ENCODE assay signal across 12 cellular contexts in genomic region chr9:16728128-16728505, GRCh38.
A peak's percentile ranks its signal among the peaks of the same experiment; 100 is the strongest.
DNase-seq lines count a peak whose midpoint lies in the region; ATAC-seq and TF ChIP-seq lines count a peak whose summit lies in the region.
"Had no signal": no experiment of that assay in that cellular context is flagged by ENCODE, and none has a peak within 500 bp of the region (broad histone marks: within the 10 kb centered on the region; RNA-seq: fewer than 3 reads in every experiment).

No MANE protein-coding gene starts in this region.

- intact Hi-C loops in PC-9 (cut with micrococcal nuclease; ENCODE audit: unreplicated experiment): loop anchor here (10.0 kb wide), 2 partner anchors 303 to 853 kb away; no protein-coding TSS in a partner anchor
- intact Hi-C loops in sigmoid colon (cut with DNase I): loop anchor here (5.0 kb wide), 3 partner anchors 76 to 196 kb away; no protein-coding TSS in a partner anchor
- intact Hi-C loops in CD14-positive monocyte (cut with micrococcal nuclease): no loop called here

- no peak overlapping the region for H3K27ac Mint-ChIP-seq in CD14-positive monocyte
- H3K27ac Mint-ChIP-seq: activated naive CD8-positive, alpha-beta T cell had no signal

- peak overlapping the region in 1 of 2 donors; percentile 42 for H3K4me3 Mint-ChIP-seq in CD14-positive monocyte

- H3F3A ChIP-seq in GM23248 (ENCODE audit: insufficient read depth): peaks cover 21% of the 10 kb centered on the region
- peaks cover 6% of the 10 kb centered on the region; the same call in 1 of the 2 replicates for H3F3A ChIP-seq in PC-9 (ENCODE audit: insufficient read depth, low read depth)

- ATAC-seq in gastroesophageal sphincter: no peak
- no peak for ATAC-seq in HG02623 (IDR thresholded peaks at IDR 0.05; ENCODE audit: unreplicated experiment)

- peak overlapping the region; percentile 91 for H3K4me2 ChIP-seq in GM23248 (ENCODE audit: unreplicated experiment)
- peak overlapping the region; percentile 98 for H3K4me2 ChIP-seq in PC-9

- no peak overlapping the region for H2AFZ ChIP-seq in GM23248
- H2AFZ ChIP-seq in PC-9: no peak overlapping the region
- H2AFZ ChIP-seq: parathyroid adenoma had no signal

- H4K20me1 ChIP-seq in GM23248 (ENCODE audit: insufficient read depth) (no peaks in the 10 kb centered on the region), PC-9 (ENCODE audit: insufficient read depth) (no peaks in the 10 kb centered on the region)

- in situ Hi-C loops in GM23248 (cut with MboI): no loop called here

- POLR2A ChIA-PET in PC-9 (lab: Charles Lee; ENCODE audit: unreplicated experiment): no interaction called here

- no peaks in the 10 kb centered on the region for H3K36me3 Mint-ChIP-seq in CD14-positive monocyte
- H3K36me3 Mint-ChIP-seq: activated naive CD8-positive, alpha-beta T cell had no signal

- peaks cover 9% of the 10 kb centered on the region for H3K4me1 Mint-ChIP-seq in CD14-positive monocyte

- peak overlapping the region; percentile 90 for H3K9ac ChIP-seq in GM23248
- H3K9ac ChIP-seq: parathyroid adenoma had no signal

- no peaks in the 10 kb centered on the region for H3K9me3 ChIP-seq in GM23248 (ENCODE audit: low read depth)
- no peaks in the 10 kb centered on the region for H3K9me3 ChIP-seq in PC-9 (ENCODE audit: insufficient read depth, low read depth)
- H3K9me3 ChIP-seq in gastroesophageal sphincter: no peaks in the 10 kb centered on the region
- no peaks in the 10 kb centered on the region for H3K9me3 ChIP-seq in sigmoid colon

- H3K4me1 ChIP-seq in GM23248 (ENCODE audit: insufficient read depth) (peaks cover 43% of the 10 kb centered on the region), PC-9 (replicated peaks; ENCODE audit: insufficient read depth) (peaks cover 27% of the 10 kb centered on the region), gastroesophageal sphincter (peaks cover 8 to 73% (median 9%) of the 10 kb centered on the region in 3 donors), sigmoid colon (peaks cover 0 to 84% (median 52%) of the 10 kb centered on the region in 4 donors)
- H3K4me1 ChIP-seq: parathyroid adenoma had no signal

- TF ChIP-seq CTCF in PC-9 (conservative IDR thresholded peaks at IDR 0.05) (no peak), gastroesophageal sphincter (IDR thresholded peaks at IDR 0.05) (no peak), sigmoid colon (IDR thresholded peaks at IDR 0.05) (no peak), CD14-positive monocyte (IDR thresholded peaks at IDR 0.05) (no peak)

- DNase-seq in GM23248 (peak; percentile 19), PC-9 (no peak), sigmoid colon (no peak), CD14-positive monocyte (ENCODE audit: low spot score) (no peak)
- DNase-seq in activated T-cell treated with anti-CD3 and anti-CD28 coated beads, Interleukin-2, amount 50 U/mL, for 1 hour: no peak
- DNase-seq in activated CD4-positive, alpha-beta T cell treated with anti-CD3 and anti-CD28 coated beads, Interleukin-2, amount 50 U/mL, for 1 hour: no peak
- DNase-seq: GDM1, NCI-H187 treated with DMSO at 0.1 percent for 48 hours had no signal

- 81 to 83% methylated on average over 4 of the region's 4 CpGs for WGBS in GM23248 (ENCODE audit: low coverage in 1 of 2, low lambda C conversion rate in 2 of 2, missing lambda C conversion rate in 2 of 2), 2 experiments
- whole genome bisulfite sequencing in gastroesophageal sphincter (ENCODE audit: low coverage in 1 of 2), 2 donors: 27 to 37% methylated on average over 2 of the region's 4 CpGs
- whole genome bisulfite sequencing in sigmoid colon, 2 donors: 80 to 85% methylated on average over 4 of the region's 4 CpGs

- no TSS peak for BruUV-seq in PC-9 (replicated peaks; lab: Mats Ljungman, UMichigan)

- TF ChIP-seq POLR2A in gastroesophageal sphincter (IDR thresholded peaks at IDR 0.05) (no peak), sigmoid colon (IDR thresholded peaks at IDR 0.05) (no peak)

- TF ChIP-seq EP300 in gastroesophageal sphincter (IDR thresholded peaks at IDR 0.05): no peak
- TF ChIP-seq EP300 in sigmoid colon (IDR thresholded peaks at IDR 0.05): no peak

- H3K9me3 Mint-ChIP-seq in CD14-positive monocyte: peaks cover 0 to 7% (median 2%) of the 10 kb centered on the region in 7 donors

- H3K27me3 ChIP-seq in GM23248 (replicated peaks; ENCODE audit: insufficient read depth) (no peaks in the 10 kb centered on the region), PC-9 (ENCODE audit: insufficient read depth, low read depth) (no peaks in the 10 kb centered on the region), gastroesophageal sphincter (no peaks in the 10 kb centered on the region), sigmoid colon (no peaks in the 10 kb centered on the region)

- H3K9me2 ChIP-seq in GM23248 (ENCODE audit: insufficient read depth) (no peaks in the 10 kb centered on the region), PC-9 (ENCODE audit: insufficient read depth) (no peaks in the 10 kb centered on the region)

- H3K36me3 ChIP-seq in GM23248 (ENCODE audit: low read depth): no peaks in the 10 kb centered on the region
- H3K36me3 ChIP-seq in PC-9 (ENCODE audit: low read depth): no peaks in the 10 kb centered on the region
- H3K36me3 ChIP-seq in gastroesophageal sphincter: no peaks in the 10 kb centered on the region
- H3K36me3 ChIP-seq in sigmoid colon: no peaks in the 10 kb centered on the region

- H3K4me3 ChIP-seq in GM23248: peak overlapping the region; percentile 82
- peak overlapping the region; percentile 77; the same call in 1 of the 2 replicates for H3K4me3 ChIP-seq in PC-9
- peak overlapping the region; percentile 52 to 63 for H3K4me3 ChIP-seq in gastroesophageal sphincter
- H3K4me3 ChIP-seq in sigmoid colon: peak overlapping the region; percentile 44 to 63 (median 59)

- H3K27ac ChIP-seq in GM23248 (peak overlapping the region; percentile 89; the same call in 1 of the 2 replicates), PC-9 (peak overlapping the region; percentile 92; the same call in 1 of the 2 replicates), gastroesophageal sphincter (peak overlapping the region; percentile 55 to 96 (median 80)), sigmoid colon (peak overlapping the region; percentile 87 to 91 (median 89))
- H3K27ac ChIP-seq: parathyroid adenoma had no signal

- CTCF ChIA-PET in PC-9 (lab: Charles Lee): no interaction called here

- peaks cover 85% of the 10 kb centered on the region for H3K79me2 ChIP-seq in GM23248 (ENCODE audit: insufficient read depth)
- H3K79me2 ChIP-seq in PC-9 (ENCODE audit: low read depth): no peaks in the 10 kb centered on the region; the same call in 1 of the 2 replicates
- H3K79me2 ChIP-seq: parathyroid adenoma had no signal

- peaks cover 40 to 47% (median 47%) of the 10 kb centered on the region in 3 donors for H3K27me3 Mint-ChIP-seq in CD14-positive monocyte (ENCODE audit: low read depth in 3 of 3)

Comparison
In these comparisons a context has a peak if more than half of its experiments do, and no peak if none do; other contexts are left out.
1. intact Hi-C loops: an anchor here in PC-9 (10.0 kb wide) and sigmoid colon (5.0 kb wide); none called in CD14-positive monocyte.